11 cellular contexts compared by ENCODE assay signal in the genomic region with DNA sequence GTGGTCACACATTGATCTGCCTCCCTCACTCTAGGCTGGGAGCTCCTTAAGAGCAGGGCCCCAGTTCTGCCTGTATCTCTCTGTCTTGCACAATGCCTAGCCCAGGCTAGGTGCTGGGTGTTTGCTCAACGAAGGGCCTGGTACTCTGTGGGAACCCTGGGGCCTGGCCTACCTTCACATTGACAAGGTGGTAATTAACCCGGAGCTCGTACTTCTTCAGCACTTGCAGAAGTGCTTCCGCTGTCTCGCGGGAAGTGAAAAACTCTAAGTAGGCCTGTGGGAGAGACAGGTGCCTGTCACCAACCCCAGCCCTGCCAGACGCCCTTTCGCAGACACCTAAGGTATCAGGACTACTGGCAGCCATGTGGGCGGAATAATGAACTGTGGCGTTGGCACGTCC. TPM values are rescaled to one million over a fixed set of nuclear protein-coding genes. Genes with fewer than 3 reads are reported as not detected.
DNase-seq lines count a peak whose midpoint lies in the region; ATAC-seq and TF ChIP-seq lines count a peak whose summit lies in the region.
"Had no signal": no experiment of that assay in that cellular context is flagged by ENCODE, and none has a peak within 500 bp of the region (broad histone marks: within the 10 kb centered on the region; RNA-seq: fewer than 3 reads in every experiment).

No MANE protein-coding gene starts in this region.

- no peak for TF ChIP-seq POLR2A in uterus (IDR thresholded peaks at IDR 0.05)

- H3K36me3 ChIP-seq in osteoblast (ENCODE audit: insufficient read depth, low read length) (peaks cover 36% of the 10 kb centered on the region), uterus (no peaks in the 10 kb centered on the region)

- H3K4me1 ChIP-seq in osteoblast (ENCODE audit: insufficient read depth, low read length) (peaks cover 29% of the 10 kb centered on the region), uterus (peaks cover 0 to 25% of the 10 kb centered on the region in 2 donors)

- H3K79me2 ChIP-seq in osteoblast (ENCODE audit: insufficient read depth, low read length): no peaks in the 10 kb centered on the region

- H3K27ac ChIP-seq in osteoblast (ENCODE audit: low read depth, low read length) (peak overlapping the region; percentile 71), uterus (peak overlapping the region; percentile 91 to 98)

- ATAC-seq in GM21423 (IDR thresholded peaks at IDR 0.05; ENCODE audit: unreplicated experiment): no peak

- H3K9me3 ChIP-seq in osteoblast (ENCODE audit: low read depth, low read length): no peaks in the 10 kb centered on the region
- no peaks in the 10 kb centered on the region for H3K9me3 ChIP-seq in uterus

- H3K4me3 ChIP-seq in osteoblast (ENCODE audit: insufficient read depth, low read length): no peak overlapping the region
- no peak overlapping the region for H3K4me3 ChIP-seq in uterus

- DNase-seq in NCI-H2227 (lab: John Stamatoyannopoulos, UW; ENCODE audit: unreplicated experiment) (peak; percentile 18), NCI-H2227 treated with DMSO at 0.1 percent for 48 hours (lab: John Stamatoyannopoulos, UW) (no peak), head of caudate nucleus (peak in 25 of 42 donors; percentile 25 to 65 (median 44)), osteoblast (ENCODE audit: insufficient read length, low spot score, missing footprints) (no peak), uterus (no peak), NCI-H510A treated with DMSO at 0.1 percent for 48 hours (lab: John Stamatoyannopoulos, UW) (no peak)
- no peak for DNase-seq in stimulated activated CD4-positive, alpha-beta T cell treated with anti-CD3 and anti-CD28 coated beads, Interleukin-2, amount 100 ng/mL, for 24 hours
- DNase-seq: activated naive CD4-positive, alpha-beta T cell; NCI-H187 treated with DMSO at 0.1 percent for 48 hours had no signal

- H3K4me2 ChIP-seq in osteoblast (ENCODE audit: insufficient read depth, low read length): no peak overlapping the region

- H4K20me1 ChIP-seq in osteoblast (ENCODE audit: insufficient read depth, low read length): no peaks in the 10 kb centered on the region

- TF ChIP-seq CTCF in osteoblast (IDR thresholded peaks at IDR 0.05; ENCODE audit: extremely low read depth, low read depth, low read length) (no peak), uterus (IDR thresholded peaks at IDR 0.05) (no peak)

- intact Hi-C loops in head of caudate nucleus (cut with DNase I) (no loop called here), uterus (cut with DNase I; ENCODE audit: low total_unique reads) (no loop called here)

- no peaks in the 10 kb centered on the region for H3K27me3 ChIP-seq in osteoblast (ENCODE audit: insufficient read depth, low read length)
- no peaks in the 10 kb centered on the region for H3K27me3 ChIP-seq in uterus

- H2AFZ ChIP-seq in osteoblast (ENCODE audit: low read length): no peak overlapping the region

RNA-seq across cellular contexts. Expression of gene MTHFR, which starts 13.7 kb away (rescaled TPM):
- total RNA-seq in osteoblast (32.6 and 34.5 TPM in 2 replicates), uterus (10 to 100 TPM; 15.0 to 56.8 (median 29.9) TPM)

RNA-seq across cellular contexts. Expression of gene CLCN6, which starts 13.9 kb away (rescaled TPM):
- total RNA-seq in osteoblast (21.0 and 22.4 TPM in 2 replicates), uterus (10 to 100 TPM; 14.6 to 31.5 (median 22.7) TPM)

RNA-seq across cellular contexts. Expression of gene C1orf167, which starts 30.1 kb away (rescaled TPM):
- total RNA-seq in osteoblast (under 0.01 TPM in 1 of 2 replicates, not detected in the other), uterus (under 1 TPM in 2 of 4 donors, not detected in 2; 0.21 to 0.82 TPM)
- total RNA-seq: Daoy had no signal

RNA-seq across cellular contexts. Expression of gene NPPA, which starts 55.5 kb away (rescaled TPM):
- not detected in 2 replicates for total RNA-seq in osteoblast
- total RNA-seq in uterus: not detected
- total RNA-seq: Daoy had no signal

RNA-seq across cellular contexts. Expression of gene AGTRAP, which starts 56.2 kb away (rescaled TPM):
- total RNA-seq in osteoblast: 47.7 and 56.5 TPM in 2 replicates
- 10 to 100 TPM in 3 of 4 donors, 1 to 10 TPM in 1; 4.1 to 34.7 (median 31.2) TPM for total RNA-seq in uterus

Comparison
In these comparisons a context has a peak if more than half of its experiments do, and no peak if none do; other contexts are left out.
1. DNase-seq: peak in NCI-H2227 (single experiment) and head of caudate nucleus (25 of 42); none in NCI-H2227 treated with DMSO at 0.1 percent for 48 hours (single experiment), osteoblast (single experiment), uterus (0 of 2), stimulated activated CD4-positive, alpha-beta T cell treated with anti-CD3 and anti-CD28 coated beads, Interleukin-2, amount 100 ng/mL, for 24 hours (0 of 2) and NCI-H510A treated with DMSO at 0.1 percent for 48 hours (single experiment).